ENCODE assay signal across 17 cellular contexts in genomic region chr4:65737672-65738071, GRCh38.
A peak's percentile ranks its signal among the peaks of the same experiment; 100 is the strongest.
DNase-seq lines count a peak whose midpoint lies in the region; ATAC-seq and TF ChIP-seq lines count a peak whose summit lies in the region.
"Had no signal": no experiment of that assay in that cellular context is flagged by ENCODE, and none has a peak within 500 bp of the region (broad histone marks: within the 10 kb centered on the region; RNA-seq: fewer than 3 reads in every experiment).

No MANE protein-coding gene starts in this region.

- no peaks in the 10 kb centered on the region for H3K9me3 ChIP-seq in upper lobe of right lung
- H3K9me3 ChIP-seq: A549, BE2C had no signal

- H3K4me3 ChIP-seq in fibroblast of pulmonary artery (replicated peaks; ENCODE audit: low read depth, low read length) (no peak overlapping the region), upper lobe of right lung (no peak overlapping the region)
- H3K4me3 ChIP-seq: A549 had no signal

- ATAC-seq in upper lobe of right lung, result peak; percentile 28
- ATAC-seq: A549 had no signal

- H3K27ac ChIP-seq in upper lobe of right lung, result no peak overlapping the region
- H3K27ac ChIP-seq: A549, C4-2B had no signal

- no peaks in the 10 kb centered on the region for H3K4me1 ChIP-seq in upper lobe of right lung
- H3K4me1 ChIP-seq: A549, BE2C had no signal

- no peaks in the 10 kb centered on the region for H3K27me3 ChIP-seq in upper lobe of right lung
- H3K27me3 ChIP-seq: BE2C had no signal

- no peak for TF ChIP-seq CTCF in fibroblast of pulmonary artery (IDR thresholded peaks at IDR 0.05; ENCODE audit: low read length, missing control alignments)
- TF ChIP-seq CTCF in upper lobe of right lung (IDR thresholded peaks at IDR 0.05), result no peak

- peak; percentile 63 for DNase-seq in NCI-H2029 (lab: John Stamatoyannopoulos, UW)
- DNase-seq in OCI-M1 (lab: John Stamatoyannopoulos, UW), result peak; percentile 70
- peak; percentile 3 for DNase-seq in fibroblast of pulmonary artery (ENCODE audit: low read depth)
- no peak for DNase-seq in upper lobe of right lung
- DNase-seq in effector CD4-positive, alpha-beta T cell, result no peak
- no peak for DNase-seq in NCI-H82 (lab: John Stamatoyannopoulos, UW)
- DNase-seq in globus pallidus (ENCODE audit: low spot score), result no peak
- DNase-seq: BE2C; CD4-positive, alpha-beta memory T cell; COR-L47; DMS153; DMS79 treated with DMSO at 0.1 percent for 48 hours; GDM1; GOT3; H9 had no signal

- intact Hi-C loops in upper lobe of right lung (cut with DNase I), result no loop called here

- H3K36me3 ChIP-seq in upper lobe of right lung, result no peaks in the 10 kb centered on the region
- H3K36me3 ChIP-seq: BE2C had no signal

Comparison
In these comparisons a context has a peak if more than half of its experiments do, and no peak if none do; other contexts are left out.
1. DNase-seq: peak in NCI-H2029 (single experiment), OCI-M1 (single experiment) and fibroblast of pulmonary artery (single experiment); none in upper lobe of right lung (single experiment), effector CD4-positive, alpha-beta T cell (single experiment), NCI-H82 (single experiment) and globus pallidus (single experiment).